Comparison of ENCODE assay signal across 1 cellular context in genomic region chr17:80454557-80455327, GRCh38.
A peak's percentile ranks its signal among the peaks of the same experiment; 100 is the strongest.
TF ChIP-seq lines count a peak whose summit lies in the region.

No MANE protein-coding gene starts in this region.

TF ChIP-seq in SK-N-SH treated with all-trans-retinoic acid at 6 μM for 48 hours, 23 proteins besides CTCF, POLR2A, EP300 and RAD21 (continued from another document):
- TF ChIP-seq CREB5 (CRISPR knock-in tag; IDR thresholded peaks at IDR 0.05; ENCODE audit: low read depth) (peak; percentile 44; the same call in 1 of the 2 replicates), PPARA (CRISPR knock-in tag; IDR thresholded peaks at IDR 0.05; ENCODE audit: borderline replicate concordance) (peak; percentile 72; the same call in 1 of the 2 replicates), GLIS3 (CRISPR knock-in tag; IDR thresholded peaks at IDR 0.05) (peak; percentile 71; the same call in 1 of the 2 replicates), ZFP30 (CRISPR knock-in tag; IDR thresholded peaks at IDR 0.05) (peak; percentile 46; the same call in 1 of the 2 replicates), OSR1 (CRISPR knock-in tag; IDR thresholded peaks at IDR 0.05) (no peak), RARB (CRISPR knock-in tag; IDR thresholded peaks at IDR 0.05) (no peak), BACH2 (CRISPR knock-in tag; IDR thresholded peaks at IDR 0.05; ENCODE audit: borderline replicate concordance) (no peak)
